ENCODE assay signal across 8 cellular contexts in genomic region chr14:20683896-20684661, GRCh38. TPM values are rescaled to one million over a fixed set of nuclear protein-coding genes. Genes with fewer than 3 reads are reported as not detected.
DNase-seq lines count a peak whose midpoint lies in the region; ATAC-seq and TF ChIP-seq lines count a peak whose summit lies in the region.

Gene RNASE4 (plus strand): TSS chr14:20684560. CDS start chr14:20699372, 14,812 bp downstream.

- in situ Hi-C loops in GM13977 (cut with MboI; ENCODE audit: low pct_unique_long_range_greater_than_20kb, low sequenced_read_pairs, unreplicated experiment), result no loop called here

- no peak within 1 kb of the TSS for H3K27ac Mint-ChIP-seq in activated CD8-positive, alpha-beta T cell treated with anti-CD3 and anti-CD28 coated beads, Interleukin-2, amount 10 ng/mL, durations not matched to agents 7 days and 5 days

- no peaks in the 10 kb centered on the region for H3K27me3 Mint-ChIP-seq in activated CD8-positive, alpha-beta T cell treated with anti-CD3 and anti-CD28 coated beads, Interleukin-2, amount 10 ng/mL, durations not matched to agents 7 days and 5 days (ENCODE audit: low read depth)

- ATAC-seq in HG02870 (IDR thresholded peaks at IDR 0.05; ENCODE audit: unreplicated experiment), result peak; percentile 29
- ATAC-seq in activated CD8-positive, alpha-beta T cell treated with anti-CD3 and anti-CD28 coated beads, Interleukin-2, amount 10 ng/mL, durations not matched to agents 7 days and 5 days, result peak; percentile 45

- H3K4me3 Mint-ChIP-seq in activated CD8-positive, alpha-beta T cell treated with anti-CD3 and anti-CD28 coated beads, Interleukin-2, amount 10 ng/mL, durations not matched to agents 7 days and 5 days, result no peak within 1 kb of the TSS

- H3K9me3 Mint-ChIP-seq in activated CD8-positive, alpha-beta T cell treated with anti-CD3 and anti-CD28 coated beads, Interleukin-2, amount 10 ng/mL, durations not matched to agents 7 days and 5 days (ENCODE audit: insufficient read depth), result no peaks in the 10 kb centered on the region

- no peak for TF ChIP-seq CTCF in GM13977 (IDR thresholded peaks at IDR 0.05; ENCODE audit: extremely low read depth, insufficient read depth, missing control alignments)

- DNase-seq in GM13977 (ENCODE audit: low spot score) (peak; percentile 79), NCI-H69 (lab: John Stamatoyannopoulos, UW) (peak; percentile 66), lung microvascular endothelial cell (ENCODE audit: low read depth in 2 of 2) (peak; percentile 82 to 83), epidermal melanocyte (ENCODE audit: insufficient read length, low spot score) (no peak)
- DNase-seq in activated CD8-positive, alpha-beta T cell treated with anti-CD3 and anti-CD28 coated beads, Interleukin-2, amount 10 ng/mL, durations not matched to agents 7 days and 5 days, result peak; percentile 87
- peak; percentile 69 for DNase-seq in effector CD4-positive, alpha-beta T cell
- peak; percentile 50 to 79 (median 70) for DNase-seq in stimulated activated CD4-positive, alpha-beta T cell treated with anti-CD3 and anti-CD28 coated beads, TNF-alpha, amount 100 ng/mL, for 1 hour (ENCODE audit: low read depth in 3 of 3, low spot score in 1 of 3)

- peaks cover 14% of the 10 kb centered on the region for H3K4me1 Mint-ChIP-seq in activated CD8-positive, alpha-beta T cell treated with anti-CD3 and anti-CD28 coated beads, Interleukin-2, amount 10 ng/mL, durations not matched to agents 7 days and 5 days (ENCODE audit: low read depth)

- no peaks in the 10 kb centered on the region for H3K36me3 Mint-ChIP-seq in activated CD8-positive, alpha-beta T cell treated with anti-CD3 and anti-CD28 coated beads, Interleukin-2, amount 10 ng/mL, durations not matched to agents 7 days and 5 days (ENCODE audit: low read depth)

- POLR2A ChIA-PET in activated CD8-positive, alpha-beta T cell treated with anti-CD3 and anti-CD28 coated beads, Interleukin-2, amount 10 ng/mL, durations not matched to agents 7 days and 5 days (lab: Charles Lee), result interaction anchor here (1.0 to 3.2 kb wide), 6 partner anchors 10 to 341 kb away, joined by 3 to 14 read pairs (median 6); partner anchors contain the start of gene PARP2

- CTCF ChIA-PET in activated CD8-positive, alpha-beta T cell treated with anti-CD3 and anti-CD28 coated beads, Interleukin-2, amount 10 ng/mL, durations not matched to agents 7 days and 5 days (lab: Charles Lee), result interaction anchor here (1.0 to 9.1 kb wide), 16 partner anchors 7 to 356 kb away, joined by 3 to 189 read pairs (median 5); partner anchors contain the start of gene PARP2

RNA-seq across cellular contexts. Expression of gene RNASE4, which starts in this region (rescaled TPM):
- total RNA-seq in activated CD8-positive, alpha-beta T cell treated with anti-CD3 and anti-CD28 coated beads, Interleukin-2, amount 10 ng/mL, durations not matched to agents 7 days and 5 days, result 1 to 10 TPM in 1 of 2 experiments, under 1 TPM in 1; 0.63 to 1.6 TPM
- 10.5 and 12.4 TPM in 2 replicates for total RNA-seq in lung microvascular endothelial cell
